9 cellular contexts compared by ENCODE assay signal in genomic region chr15:97745481-97746071, GRCh38.
DNase-seq lines count a peak whose midpoint lies in the region; ATAC-seq and TF ChIP-seq lines count a peak whose summit lies in the region.
"Had no signal": no experiment of that assay in that cellular context is flagged by ENCODE, and none has a peak within 500 bp of the region (broad histone marks: within the 10 kb centered on the region; RNA-seq: fewer than 3 reads in every experiment).

No MANE protein-coding gene starts in this region.

- H3K27ac Mint-ChIP-seq in endothelial cell (ENCODE audit: unreplicated experiment) = no peak overlapping the region
- H3K27ac Mint-ChIP-seq: naive thymus-derived CD4-positive, alpha-beta T cell had no signal

- H3K9me2 ChIP-seq in PC-9 (ENCODE audit: insufficient read depth) = no peaks in the 10 kb centered on the region

- CTCF ChIA-PET in PC-9 (lab: Charles Lee) = no interaction called here

- no peaks in the 10 kb centered on the region for H3K9me3 Mint-ChIP-seq in endothelial cell (ENCODE audit: unreplicated experiment)

- ATAC-seq in GM18907 (IDR thresholded peaks at IDR 0.05; ENCODE audit: unreplicated experiment) (peak; percentile 86), HG03097 (IDR thresholded peaks at IDR 0.05; ENCODE audit: low FRiP score, unreplicated experiment) (peak; percentile 71)
- ATAC-seq: naive thymus-derived CD4-positive, alpha-beta T cell had no signal

- H3K4me2 ChIP-seq in PC-9 = no peak overlapping the region

- no peaks in the 10 kb centered on the region for H3K9me3 ChIP-seq in PC-9 (ENCODE audit: insufficient read depth, low read depth)

- no peaks in the 10 kb centered on the region for H3K36me3 Mint-ChIP-seq in endothelial cell (ENCODE audit: low read depth, unreplicated experiment)
- H3K36me3 Mint-ChIP-seq: naive thymus-derived CD4-positive, alpha-beta T cell had no signal

- no peaks in the 10 kb centered on the region for H3F3A ChIP-seq in PC-9 (ENCODE audit: insufficient read depth, low read depth)

- H3K79me2 ChIP-seq in PC-9 (ENCODE audit: low read depth) = no peaks in the 10 kb centered on the region

- DNase-seq in D341Med (ENCODE audit: low spot score) (peak; percentile 51), PC-9 (peak in 1 of 2 experiments; percentile 4), endothelial cell (ENCODE audit: low spot score) (peak; percentile 66), superior temporal gyrus (ENCODE audit: extremely low spot score) (no peak), middle frontal gyrus (ENCODE audit: extremely low spot score, low spot score) (no peak)
- peak; percentile 2 for DNase-seq in stimulated activated CD4-positive, alpha-beta T cell treated with anti-CD3 and anti-CD28 coated beads, Interleukin-1b, Interleukin-23, amount 100 ng/mL, for 48 hours

- H3K27ac ChIP-seq in PC-9 = no peak overlapping the region

- H3K4me3 Mint-ChIP-seq in endothelial cell (ENCODE audit: unreplicated experiment) = no peak overlapping the region
- H3K4me3 Mint-ChIP-seq: naive thymus-derived CD4-positive, alpha-beta T cell had no signal

- H3K4me3 ChIP-seq in PC-9 = no peak overlapping the region

- POLR2A ChIA-PET in PC-9 (lab: Charles Lee; ENCODE audit: unreplicated experiment) = no interaction called here

- H3K4me1 ChIP-seq in PC-9 (replicated peaks; ENCODE audit: insufficient read depth) = no peaks in the 10 kb centered on the region

- TF ChIP-seq CTCF in PC-9 (conservative IDR thresholded peaks at IDR 0.05) (peak; percentile 78), endothelial cell (IDR thresholded peaks at IDR 0.05; ENCODE audit: unreplicated experiment) (peak; percentile 93)

- H2AFZ ChIP-seq in PC-9 = no peak overlapping the region

- intact Hi-C loops in PC-9 (cut with micrococcal nuclease; ENCODE audit: unreplicated experiment) = no loop called here

- no TSS peak for BruUV-seq in PC-9 (replicated peaks; lab: Mats Ljungman, UMichigan)

- H3K36me3 ChIP-seq in PC-9 (ENCODE audit: low read depth) = no peaks in the 10 kb centered on the region

- peaks cover 28% of the 10 kb centered on the region for H3K27me3 ChIP-seq in PC-9 (ENCODE audit: insufficient read depth, low read depth)

- H4K20me1 ChIP-seq in PC-9 (ENCODE audit: insufficient read depth) = no peaks in the 10 kb centered on the region

- H3K4me1 Mint-ChIP-seq in endothelial cell (ENCODE audit: unreplicated experiment) = no peaks in the 10 kb centered on the region
- H3K4me1 Mint-ChIP-seq: naive thymus-derived CD4-positive, alpha-beta T cell had no signal

- H3K27me3 Mint-ChIP-seq in endothelial cell (ENCODE audit: unreplicated experiment) = no peaks in the 10 kb centered on the region

Comparison
In these comparisons a context has a peak if more than half of its experiments do, and no peak if none do; other contexts are left out.
1. DNase-seq: peak in D341Med (single experiment), endothelial cell (single experiment) and stimulated activated CD4-positive, alpha-beta T cell treated with anti-CD3 and anti-CD28 coated beads, Interleukin-1b, Interleukin-23, amount 100 ng/mL, for 48 hours (single experiment); none in superior temporal gyrus (single experiment) and middle frontal gyrus (single experiment).